Comparison of ENCODE assay signal across 15 cellular contexts in genomic region chr17:75111777-75112176, GRCh38. TPM values are rescaled to one million over a fixed set of nuclear protein-coding genes. Genes with fewer than 3 reads are reported as not detected.
A peak's percentile ranks its signal among the peaks of the same experiment; 100 is the strongest.
DNase-seq lines count a peak whose midpoint lies in the region; ATAC-seq, FAIRE-seq and TF ChIP-seq lines count a peak whose summit lies in the region.
"Had no signal": no experiment of that assay in that cellular context is flagged by ENCODE, and none has a peak within 500 bp of the region (broad histone marks: within the 10 kb centered on the region; RNA-seq: fewer than 3 reads in every experiment).

No MANE protein-coding gene starts in this region.

- intact Hi-C loops in activated CD4-positive, alpha-beta T cell treated with anti-CD3 and anti-CD28 coated beads for 36 hours (cut with DNase I, micrococcal nuclease): loop anchor here (5.0 kb wide), 5 partner anchors 41 to 406 kb away; partner anchors contain the start of genes ATP5PD (in 1 of the 2), CASKIN2 (in 1 of the 2), JPT1 (in 1 of the 2) and KCTD2 (in 1 of the 2)
- intact Hi-C loops in GM12878 (cut with micrococcal nuclease; ENCODE audit: unreplicated experiment): loop anchor here (5.0 kb wide), 2 partner anchors 149 to 301 kb away; no protein-coding TSS in a partner anchor

- H3K4me2 ChIP-seq in OCI-LY1 (ENCODE audit: low read length) (peak overlapping the region; percentile 40), GM12878 (ENCODE audit: control insufficient read depth, insufficient read depth) (peak overlapping the region; percentile 97)

- SMC1A ChIA-PET in GM12878 (lab: Charles Lee; ENCODE audit: uncharacterized antibody, unreplicated experiment): interaction anchor here (0.9 to 8.1 kb wide), 9 partner anchors 20 to 94 kb away, joined by 3 to 134 read pairs (median 6); partner anchors contain the start of genes NT5C and NUP85

- H3K27ac ChIP-seq in OCI-LY1 (ENCODE audit: low read depth, low read length, poor library complexity, severe bottlenecking) (peak overlapping the region; percentile 24), GM12878 (ENCODE audit: control insufficient read depth, insufficient read depth) (no peak overlapping the region), SJCRH30 (no peak overlapping the region)
- H3K27ac ChIP-seq: A549 had no signal

- no peaks in the 10 kb centered on the region for H3K9me3 ChIP-seq in OCI-LY1 (ENCODE audit: low read length)
- no peaks in the 10 kb centered on the region for H3K9me3 ChIP-seq in GM12878 (replicated peaks; ENCODE audit: control insufficient read depth, insufficient read depth, low read length)
- H3K9me3 ChIP-seq in SJCRH30 (replicated peaks): no peaks in the 10 kb centered on the region
- H3K9me3 ChIP-seq: A549 had no signal

- ATAC-seq in activated CD4-positive, alpha-beta T cell treated with anti-CD3 and anti-CD28 coated beads for 36 hours: no peak
- ATAC-seq in GM12878: no peak
- ATAC-seq: A549 had no signal

- TF ChIP-seq RAD21 in GM12878 (IDR thresholded peaks at IDR 0.05; ENCODE audit: insufficient read depth, low read depth, low read length): no peak

- no peaks in the 10 kb centered on the region for H3K79me2 ChIP-seq in OCI-LY1 (ENCODE audit: insufficient read depth, low read length)
- peaks cover 15% of the 10 kb centered on the region for H3K79me2 ChIP-seq in GM12878 (ENCODE audit: control insufficient read depth, insufficient read depth, low read length)

- no peak for DNase-seq in activated CD4-positive, alpha-beta T cell treated with anti-CD3 and anti-CD28 coated beads for 36 hours
- DNase-seq in activated CD4-positive, alpha-beta T cell treated with anti-CD3 and anti-CD28 coated beads, Interleukin-2, amount 50 U/mL, for 1 hour: no peak
- DNase-seq in GM12878 (ENCODE audit: low read depth, low spot score) (no peak), neural crest cell (ENCODE audit: low read depth, low spot score) (no peak), SKM-1 treated with dmso at 0.1 percent for 144 hours (lab: John Stamatoyannopoulos, UW; ENCODE audit: unreplicated experiment) (no peak), SJCRH30 (no peak), HEK293T (ENCODE audit: extremely low spot score) (no peak)
- DNase-seq: activated effector memory CD4-positive, alpha-beta T cell treated with Interleukin-2 at 50 U/mL for 16 hours; caudate nucleus; DMS153; erythroblast; NCI-H226 had no signal

- H3K9ac ChIP-seq in OCI-LY1 (ENCODE audit: low read length) (no peak overlapping the region), GM12878 (ENCODE audit: control insufficient read depth, insufficient read depth, low read length) (no peak overlapping the region)

- BruUV-seq in GM12878 (replicated peaks; lab: Mats Ljungman, UMichigan): no TSS peak

- peak overlapping the region; percentile 79 for H3K4me3 Mint-ChIP-seq in activated CD4-positive, alpha-beta T cell treated with anti-CD3 and anti-CD28 coated beads for 36 hours
- H3K4me3 Mint-ChIP-seq in neural crest cell: peak overlapping the region; percentile 69

- peaks cover 43% of the 10 kb centered on the region for H3K4me1 ChIP-seq in OCI-LY1 (ENCODE audit: insufficient read depth, low read length, severe bottlenecking)
- H3K4me1 ChIP-seq in GM12878 (ENCODE audit: control insufficient read depth, insufficient read depth, low read length): peaks cover 37% of the 10 kb centered on the region
- peaks cover 6% of the 10 kb centered on the region; the same call in 1 of the 2 replicates for H3K4me1 ChIP-seq in SJCRH30

- H4K20me1 ChIP-seq in OCI-LY1 (ENCODE audit: insufficient read depth, low read length) (no peaks in the 10 kb centered on the region), GM12878 (ENCODE audit: control insufficient read depth, insufficient read depth) (no peaks in the 10 kb centered on the region)

- H2AFZ ChIP-seq in OCI-LY1 (ENCODE audit: low read length) (no peak overlapping the region), GM12878 (ENCODE audit: control insufficient read depth, low read depth, low read length) (no peak overlapping the region)

- H3K36me3 Mint-ChIP-seq in activated CD4-positive, alpha-beta T cell treated with anti-CD3 and anti-CD28 coated beads for 36 hours (ENCODE audit: low read depth): peaks cover 18% of the 10 kb centered on the region
- no peaks in the 10 kb centered on the region for H3K36me3 Mint-ChIP-seq in neural crest cell (ENCODE audit: low read depth)

- CTCF ChIA-PET in activated CD4-positive, alpha-beta T cell treated with anti-CD3 and anti-CD28 coated beads for 36 hours (lab: Charles Lee): interaction anchor here (0.6 to 7.6 kb wide), 13 partner anchors 9 to 319 kb away, joined by 3 to 154 read pairs (median 5); partner anchors contain the start of gene NT5C
- CTCF ChIA-PET in GM12878 (lab: Yijun Ruan, JAX) (interaction anchor here (0.9 to 9.3 kb wide), 12 partner anchors 22 to 300 kb away, joined by 3 to 293 read pairs (median 6); partner anchors contain the start of genes NT5C and NUP85), HEK293T (lab: Yijun Ruan, JAX) (no interaction called here)

- in situ Hi-C loops in GM12878 (cut with MboI): loop anchor here (5.0 kb wide), 1 partner anchor 91 kb away; no protein-coding TSS in a partner anchor

- no peaks in the 10 kb centered on the region for H3K27me3 Mint-ChIP-seq in activated CD4-positive, alpha-beta T cell treated with anti-CD3 and anti-CD28 coated beads for 36 hours
- peaks cover 2% of the 10 kb centered on the region for H3K27me3 Mint-ChIP-seq in neural crest cell (ENCODE audit: low read depth)

- no peak for TF ChIP-seq CTCF in OCI-LY1 (IDR thresholded peaks at IDR 0.05; ENCODE audit: low read length)
- no peak for TF ChIP-seq CTCF in GM12878 (IDR thresholded peaks at IDR 0.05 in 2 of 3, conservative IDR thresholded peaks at IDR 0.05 in 1 of 3; ENCODE audit: control insufficient read depth in 2 of 3, extremely low read depth in 1 of 3, insufficient read depth in 1 of 3, low read depth in 3 of 3, low read length in 3 of 3)
- TF ChIP-seq CTCF in neural crest cell (conservative IDR thresholded peaks at IDR 0.05): no peak

- peaks cover 34% of the 10 kb centered on the region for H3K4me1 Mint-ChIP-seq in activated CD4-positive, alpha-beta T cell treated with anti-CD3 and anti-CD28 coated beads for 36 hours
- peaks cover 26% of the 10 kb centered on the region for H3K4me1 Mint-ChIP-seq in neural crest cell

- H3K4me3 ChIP-seq in OCI-LY1 (ENCODE audit: low read depth, low read length, poor library complexity, severe bottlenecking) (peak overlapping the region; percentile 6), GM12878 (peak overlapping the region; percentile 97; the same call in 1 of the 2 replicates), SJCRH30 (no peak overlapping the region)
- H3K4me3 ChIP-seq: A549 had no signal

- TF ChIP-seq EP300 in GM12878 (IDR thresholded peaks at IDR 0.05; ENCODE audit: borderline replicate concordance in 1 of 2, control insufficient read depth in 1 of 2, low read depth in 2 of 2, low read length in 2 of 2): no peak

- TF ChIP-seq POLR2A in GM12878 (IDR thresholded peaks at IDR 0.05; ENCODE audit: low read depth, low read length): no peak

- H3K27me3 ChIP-seq in OCI-LY1 (ENCODE audit: insufficient read depth, low read length) (no peaks in the 10 kb centered on the region), GM12878 (replicated peaks in 1 of 2; ENCODE audit: control insufficient read depth in 2 of 2, insufficient read depth in 2 of 2, low read length in 1 of 2) (no peaks in the 10 kb centered on the region; a peak in 1 of 4 replicates), SJCRH30 (no peaks in the 10 kb centered on the region; the same call in 1 of the 2 replicates)

- WGBS in GM12878 (ENCODE audit: insufficient coverage, insufficient replicate concordance, low lambda C conversion rate, missing lambda C conversion rate): 88% methylated on average over 6 of the region's 6 CpGs

- peak overlapping the region; percentile 34 for H3K27ac Mint-ChIP-seq in activated CD4-positive, alpha-beta T cell treated with anti-CD3 and anti-CD28 coated beads for 36 hours
- no peak overlapping the region for H3K27ac Mint-ChIP-seq in neural crest cell (ENCODE audit: unreplicated experiment)

- H3K36me3 ChIP-seq in OCI-LY1 (ENCODE audit: insufficient read depth, low read length): peaks cover 11% of the 10 kb centered on the region
- H3K36me3 ChIP-seq in GM12878 (ENCODE audit: control insufficient read depth in 2 of 2, insufficient read depth in 2 of 2, low read length in 1 of 2): peaks cover 0 to 10% of the 10 kb centered on the region in 2 experiments; a peak in 1 of 4 replicates
- no peaks in the 10 kb centered on the region for H3K36me3 ChIP-seq in SJCRH30

- no peaks in the 10 kb centered on the region for H3K9me3 Mint-ChIP-seq in activated CD4-positive, alpha-beta T cell treated with anti-CD3 and anti-CD28 coated beads for 36 hours (ENCODE audit: low read depth)
- H3K9me3 Mint-ChIP-seq in neural crest cell: no peaks in the 10 kb centered on the region

- RAD21 ChIA-PET in GM12878 (lab: Charles Lee; ENCODE audit: unreplicated experiment): interaction anchor here (0.6 to 5.5 kb wide), 5 partner anchors 19 to 428 kb away, joined by 3 to 131 read pairs (median 10); partner anchors contain the start of genes NT5C and NUP85

- POLR2A ChIA-PET in activated CD4-positive, alpha-beta T cell treated with anti-CD3 and anti-CD28 coated beads for 36 hours (lab: Charles Lee): interaction anchor here (0.6 to 0.7 kb wide), 2 partner anchors 34 to 148 kb away, joined by 4 to 6 read pairs; no protein-coding TSS in a partner anchor
- POLR2A ChIA-PET in GM12878 (lab: Charles Lee) (interaction anchor here (0.5 to 3.5 kb wide), 6 partner anchors 20 to 298 kb away, joined by 3 to 11 read pairs (median 4); partner anchors contain the start of gene NT5C), HEK293T (lab: Yijun Ruan, JAX) (interaction anchor here (0.9 kb wide), 1 partner anchor 17 kb away, joined by 3 read pairs; no protein-coding TSS in a partner anchor)

- no peaks in the 10 kb centered on the region for H3K9me2 ChIP-seq in OCI-LY1 (ENCODE audit: low read depth, low read length)

- FAIRE-seq in GM12878 (lab: Jason Lieb, UNC): no peak
- FAIRE-seq: A549, urothelium cell line had no signal

- H3F3A ChIP-seq in OCI-LY1 (ENCODE audit: insufficient read depth, low read length): 0 out of 2 replicates have a peak, but pooled peaks cover 5% of the 10 kb centered on the region

RNA-seq across cellular contexts. Expression of gene ARMC7, which starts 2.0 kb away (rescaled TPM):
- total RNA-seq in activated CD4-positive, alpha-beta T cell treated with anti-CD3 and anti-CD28 coated beads for 36 hours: 1 to 10 TPM; 6.7 to 7.7 TPM
- 11.3 and 11.4 TPM in 2 replicates for total RNA-seq in GM12878 (2013; cell fraction: nucleolus; rRNA removed)
- total RNA-seq in GM12878 (2014; rRNA removed) (5.6 and 6.1 TPM in 2 replicates), GM12878 (2014; rRNA removed; fragmentation: Illumina TruSeq; extraction: Trizol) (4.1 and 5.6 TPM in 2 replicates), GM12878 (2021) (11.6 and 11.7 TPM in 2 replicates), neural crest cell (15.6 and 15.8 TPM in 2 replicates)
- 4.5 TPM for polyA plus RNA-seq in GM12878 (2011; ENCODE audit: low read depth)
- polyA plus RNA-seq in GM12878 (2011; rRNA removed) (2.4 and 5.2 TPM in 2 replicates), GM12878 (2014; fragmentation: Illumina TruSeq; extraction: Trizol) (2.9 and 6.5 TPM in 2 replicates), GM12878 (2014; fragmentation: Nextera tagmentation; extraction: Ambion mirVana) (1 to 10 TPM; 1.5 to 4.3 TPM), GM12878 (2014; rRNA removed) (6.9 and 10.9 TPM in 2 replicates), GM12878 (2016; fragmentation: Nextera tagmentation; extraction: Ambion mirVana) (10 to 100 TPM; 15.7 to 19.8 TPM)
- polyA plus RNA-seq in GM12878 (2011; cell fraction: cytosol; rRNA removed): 9.5 and 11.2 TPM in 2 replicates
- 8.6 and 10.6 TPM in 2 replicates for polyA plus RNA-seq in GM12878 (2011; cell fraction: nucleus; rRNA removed)
- polyA plus RNA-seq in GM12878 (2012): 9.2 and 11.8 TPM in 2 replicates
- 7.3 and 10.3 TPM in 2 replicates for polyA minus RNA-seq in GM12878 (2011; rRNA and poly(A)+ RNA removed)
- polyA minus RNA-seq in GM12878 (2011; cell fraction: cytosol; rRNA and poly(A)+ RNA removed): 3.5 and 6.9 TPM in 2 replicates
- 5.9 and 11.0 TPM in 2 replicates for polyA minus RNA-seq in GM12878 (2011; cell fraction: nucleus; rRNA and poly(A)+ RNA removed)
- 9.6 and 10.9 TPM in 2 replicates for total RNA-seq in SJCRH30 (2014; rRNA removed; shearing (Covaris generic))

RNA-seq across cellular contexts. Expression of gene NT5C, which starts 19.8 kb away (rescaled TPM):
- 10 to 100 TPM; 51.7 to 61.5 TPM for total RNA-seq in activated CD4-positive, alpha-beta T cell treated with anti-CD3 and anti-CD28 coated beads for 36 hours
- 22.0 and 36.6 TPM in 2 replicates for total RNA-seq in GM12878 (2013; cell fraction: nucleolus; rRNA removed)
- total RNA-seq in GM12878 (2014; rRNA removed) (115 and 144 TPM in 2 replicates), GM12878 (2014; rRNA removed; fragmentation: Illumina TruSeq; extraction: Trizol) (41.6 and 43.7 TPM in 2 replicates), GM12878 (2021) (86.3 and 88.5 TPM in 2 replicates), neural crest cell (68.0 and 70.2 TPM in 2 replicates)
- 15.1 TPM for polyA plus RNA-seq in GM12878 (2011; ENCODE audit: low read depth)
- polyA plus RNA-seq in GM12878 (2011; rRNA removed) (17.4 and 40.2 TPM in 2 replicates), GM12878 (2014; fragmentation: Illumina TruSeq; extraction: Trizol) (10.4 and 24.2 TPM in 2 replicates), GM12878 (2014; fragmentation: Nextera tagmentation; extraction: Ambion mirVana) (1 to 10 TPM; 3.7 to 9.8 TPM), GM12878 (2014; rRNA removed) (158 and 188 TPM in 2 replicates), GM12878 (2016; fragmentation: Nextera tagmentation; extraction: Ambion mirVana) (100 to 1,000 TPM; 116 to 129 TPM)
- polyA plus RNA-seq in GM12878 (2011; cell fraction: cytosol; rRNA removed): 45.1 and 76.6 TPM in 2 replicates
- polyA plus RNA-seq in GM12878 (2011; cell fraction: nucleus; rRNA removed): 82.6 and 87.6 TPM in 2 replicates
- 49.7 and 55.2 TPM in 2 replicates for polyA plus RNA-seq in GM12878 (2012)
- 10.6 and 15.4 TPM in 2 replicates for polyA minus RNA-seq in GM12878 (2011; rRNA and poly(A)+ RNA removed)
- polyA minus RNA-seq in GM12878 (2011; cell fraction: cytosol; rRNA and poly(A)+ RNA removed): 7.4 and 11.4 TPM in 2 replicates
- 20.4 and 32.2 TPM in 2 replicates for polyA minus RNA-seq in GM12878 (2011; cell fraction: nucleus; rRNA and poly(A)+ RNA removed)
- 34.5 and 36.0 TPM in 2 replicates for total RNA-seq in SJCRH30 (2014; rRNA removed; shearing (Covaris generic))

RNA-seq across cellular contexts. Expression of gene SLC16A5, which starts 24.0 kb away (rescaled TPM):
- total RNA-seq in activated CD4-positive, alpha-beta T cell treated with anti-CD3 and anti-CD28 coated beads for 36 hours: 1 to 10 TPM; 6.0 to 6.5 TPM
- 4.4 and 6.6 TPM in 2 replicates for total RNA-seq in GM12878 (2013; cell fraction: nucleolus; rRNA removed)
- total RNA-seq in GM12878 (2014; rRNA removed) (0.76 and 1.2 TPM in 2 replicates), GM12878 (2014; rRNA removed; fragmentation: Illumina TruSeq; extraction: Trizol) (0.88 and 0.94 TPM in 2 replicates), GM12878 (2021) (3.1 and 3.4 TPM in 2 replicates), neural crest cell (6.0 and 7.3 TPM in 2 replicates)
- polyA plus RNA-seq in GM12878 (2011; ENCODE audit: low read depth): 0.83 TPM
- polyA plus RNA-seq in GM12878 (2011; rRNA removed) (0.17 and 0.30 TPM in 2 replicates), GM12878 (2014; fragmentation: Illumina TruSeq; extraction: Trizol) (0.17 and 0.84 TPM in 2 replicates), GM12878 (2014; fragmentation: Nextera tagmentation; extraction: Ambion mirVana) (under 1 TPM; 0.03 to 0.16 TPM), GM12878 (2014; rRNA removed) (2.4 and 3.0 TPM in 2 replicates), GM12878 (2016; fragmentation: Nextera tagmentation; extraction: Ambion mirVana) (1 to 10 TPM in 1 of 2 experiments, under 1 TPM in 1; 0.98 to 1.0 TPM)
- 0.57 and 0.84 TPM in 2 replicates for polyA plus RNA-seq in GM12878 (2011; cell fraction: cytosol; rRNA removed)
- 2.8 and 2.9 TPM in 2 replicates for polyA plus RNA-seq in GM12878 (2011; cell fraction: nucleus; rRNA removed)
- polyA plus RNA-seq in GM12878 (2012): 2.9 and 4.1 TPM in 2 replicates
- 0.22 and 0.41 TPM in 2 replicates for polyA minus RNA-seq in GM12878 (2011; rRNA and poly(A)+ RNA removed)
- polyA minus RNA-seq in GM12878 (2011; cell fraction: cytosol; rRNA and poly(A)+ RNA removed): 0.53 and 0.94 TPM in 2 replicates
- polyA minus RNA-seq in GM12878 (2011; cell fraction: nucleus; rRNA and poly(A)+ RNA removed): 0.73 and 0.96 TPM in 2 replicates
- total RNA-seq in SJCRH30 (2014; rRNA removed; shearing (Covaris generic)): 0.04 TPM in 1 of 2 replicates, not detected in the other

RNA-seq across cellular contexts. Expression of gene JPT1, which starts 42.5 kb away (rescaled TPM):
- total RNA-seq in activated CD4-positive, alpha-beta T cell treated with anti-CD3 and anti-CD28 coated beads for 36 hours: 100 to 1,000 TPM; 234 to 238 TPM
- total RNA-seq in GM12878 (2013; cell fraction: nucleolus; rRNA removed): 43.4 and 56.9 TPM in 2 replicates
- 150 and 158 TPM in 2 replicates for total RNA-seq in GM12878 (2014; rRNA removed)
- 324 and 357 TPM in 2 replicates for total RNA-seq in GM12878 (2014; rRNA removed; fragmentation: Illumina TruSeq; extraction: Trizol)
- 316 and 327 TPM in 2 replicates for total RNA-seq in GM12878 (2021)
- polyA plus RNA-seq in GM12878 (2011; ENCODE audit: low read depth): 208 TPM
- 79.7 and 112 TPM in 2 replicates for polyA plus RNA-seq in GM12878 (2011; rRNA removed)
- polyA plus RNA-seq in GM12878 (2011; cell fraction: cytosol; rRNA removed): 288 and 290 TPM in 2 replicates
- 199 and 203 TPM in 2 replicates for polyA plus RNA-seq in GM12878 (2011; cell fraction: nucleus; rRNA removed)
- 277 and 284 TPM in 2 replicates for polyA plus RNA-seq in GM12878 (2012)
- polyA plus RNA-seq in GM12878 (2014; fragmentation: Illumina TruSeq; extraction: Trizol): 101 and 318 TPM in 2 replicates
- 100 to 1,000 TPM in 1 of 2 experiments, 10 to 100 TPM in 1; 95.9 to 140 TPM for polyA plus RNA-seq in GM12878 (2014; fragmentation: Nextera tagmentation; extraction: Ambion mirVana)
- 339 and 341 TPM in 2 replicates for polyA plus RNA-seq in GM12878 (2014; rRNA removed)
- 100 to 1,000 TPM; 648 to 651 TPM for polyA plus RNA-seq in GM12878 (2016; fragmentation: Nextera tagmentation; extraction: Ambion mirVana)
- polyA minus RNA-seq in GM12878 (2011; rRNA and poly(A)+ RNA removed): 39.5 and 98.5 TPM in 2 replicates
- polyA minus RNA-seq in GM12878 (2011; cell fraction: cytosol; rRNA and poly(A)+ RNA removed): 111 and 140 TPM in 2 replicates
- polyA minus RNA-seq in GM12878 (2011; cell fraction: nucleus; rRNA and poly(A)+ RNA removed): 46.9 and 65.1 TPM in 2 replicates
- 319 and 334 TPM in 2 replicates for total RNA-seq in neural crest cell
- 313 and 320 TPM in 2 replicates for total RNA-seq in SJCRH30 (2014; rRNA removed; shearing (Covaris generic))
